ENCODE assay signal across 1 cellular context in the genomic region with DNA sequence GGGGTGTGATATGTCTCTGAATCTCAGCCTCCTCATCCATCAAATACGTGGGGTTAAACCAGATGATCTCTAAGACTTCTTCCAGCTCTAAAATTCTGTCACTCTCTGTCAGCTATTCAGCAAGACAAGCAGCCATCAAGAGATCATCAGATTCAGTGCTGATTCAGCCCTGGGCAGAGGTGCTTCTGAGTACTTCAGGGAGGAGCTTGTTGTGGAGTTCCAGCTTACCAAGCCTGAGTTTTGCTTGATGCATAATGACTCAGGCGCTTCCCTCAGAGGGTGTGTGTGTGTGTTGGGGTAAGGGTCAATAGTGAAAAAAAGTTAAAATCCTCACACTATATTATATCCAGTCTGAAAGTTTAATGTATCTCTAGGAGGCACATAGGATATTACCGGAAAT.
TF ChIP-seq lines count a peak whose summit lies in the region.

No MANE protein-coding gene starts in this region.

TF ChIP-seq in HepG2, 621 proteins besides CTCF, POLR2A, EP300 and RAD21 (continued from another document):
- TF ChIP-seq, protein P1, sequence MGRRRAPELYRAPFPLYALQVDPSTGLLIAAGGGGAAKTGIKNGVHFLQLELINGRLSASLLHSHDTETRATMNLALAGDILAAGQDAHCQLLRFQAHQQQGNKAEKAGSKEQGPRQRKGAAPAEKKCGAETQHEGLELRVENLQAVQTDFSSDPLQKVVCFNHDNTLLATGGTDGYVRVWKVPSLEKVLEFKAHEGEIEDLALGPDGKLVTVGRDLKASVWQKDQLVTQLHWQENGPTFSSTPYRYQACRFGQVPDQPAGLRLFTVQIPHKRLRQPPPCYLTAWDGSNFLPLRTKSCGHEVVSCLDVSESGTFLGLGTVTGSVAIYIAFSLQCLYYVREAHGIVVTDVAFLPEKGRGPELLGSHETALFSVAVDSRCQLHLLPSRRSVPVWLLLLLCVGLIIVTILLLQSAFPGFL (CRISPR knock-in tag; IDR thresholded peaks at IDR 0.05): no peak
- no peak for TF ChIP-seq TSC22D2 (CRISPR knock-in tag; IDR thresholded peaks at IDR 0.05; ENCODE audit: borderline replicate concordance)
- TF ChIP-seq KIAA2018 (CRISPR knock-in tag; IDR thresholded peaks at IDR 0.05; ENCODE audit: borderline replicate concordance): no peak
- no peak for TF ChIP-seq ZFP37 (CRISPR knock-in tag; IDR thresholded peaks at IDR 0.05; ENCODE audit: borderline replicate concordance)
- no peak for TF ChIP-seq ZBTB10 (CRISPR knock-in tag; IDR thresholded peaks at IDR 0.05; ENCODE audit: borderline replicate concordance)
- TF ChIP-seq RCOR2 (CRISPR knock-in tag; IDR thresholded peaks at IDR 0.05): no peak
- no peak for TF ChIP-seq ZNF276 (CRISPR knock-in tag; IDR thresholded peaks at IDR 0.05; ENCODE audit: low read depth)
- TF ChIP-seq ZNF562 (CRISPR knock-in tag; IDR thresholded peaks at IDR 0.05; ENCODE audit: borderline replicate concordance): no peak
